3 cellular contexts compared by ENCODE assay signal in the genomic region with DNA sequence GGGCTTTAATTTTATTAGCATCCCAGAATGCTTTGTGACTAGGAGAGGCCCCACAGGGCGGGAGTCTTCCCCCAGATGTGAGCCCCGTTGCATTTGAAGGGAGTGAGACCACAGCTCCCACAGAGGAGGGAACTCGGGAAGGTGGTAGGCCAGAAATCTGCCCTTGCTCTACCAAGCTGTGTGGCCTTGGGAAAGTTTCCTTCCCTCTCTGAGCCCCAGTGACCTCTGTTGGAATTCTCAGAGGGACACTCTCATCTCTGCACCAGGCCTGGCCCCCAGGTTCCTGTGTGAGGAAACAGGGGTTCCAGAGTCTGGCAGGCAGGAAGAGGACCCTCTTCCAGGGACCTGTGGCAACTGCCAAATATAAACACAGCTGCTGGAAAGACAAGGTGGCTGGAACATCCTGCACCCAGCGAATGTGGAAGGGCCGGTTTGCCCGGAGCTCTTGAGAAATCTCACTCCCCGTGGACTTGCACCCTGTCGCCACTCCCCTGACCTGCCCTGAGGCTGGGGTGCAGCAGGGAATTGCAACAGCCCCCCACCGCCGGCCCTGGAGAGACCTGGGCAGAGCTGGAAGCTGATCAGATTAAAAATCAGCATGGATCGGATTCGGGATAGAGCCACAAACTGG.
A peak's percentile ranks its signal among the peaks of the same experiment; 100 is the strongest.
TF ChIP-seq lines count a peak whose summit lies in the region.

No MANE protein-coding gene starts in this region.

TF ChIP-seq in SK-N-SH, 30 proteins besides CTCF, POLR2A, EP300 and RAD21:
- TF ChIP-seq, protein P1, sequence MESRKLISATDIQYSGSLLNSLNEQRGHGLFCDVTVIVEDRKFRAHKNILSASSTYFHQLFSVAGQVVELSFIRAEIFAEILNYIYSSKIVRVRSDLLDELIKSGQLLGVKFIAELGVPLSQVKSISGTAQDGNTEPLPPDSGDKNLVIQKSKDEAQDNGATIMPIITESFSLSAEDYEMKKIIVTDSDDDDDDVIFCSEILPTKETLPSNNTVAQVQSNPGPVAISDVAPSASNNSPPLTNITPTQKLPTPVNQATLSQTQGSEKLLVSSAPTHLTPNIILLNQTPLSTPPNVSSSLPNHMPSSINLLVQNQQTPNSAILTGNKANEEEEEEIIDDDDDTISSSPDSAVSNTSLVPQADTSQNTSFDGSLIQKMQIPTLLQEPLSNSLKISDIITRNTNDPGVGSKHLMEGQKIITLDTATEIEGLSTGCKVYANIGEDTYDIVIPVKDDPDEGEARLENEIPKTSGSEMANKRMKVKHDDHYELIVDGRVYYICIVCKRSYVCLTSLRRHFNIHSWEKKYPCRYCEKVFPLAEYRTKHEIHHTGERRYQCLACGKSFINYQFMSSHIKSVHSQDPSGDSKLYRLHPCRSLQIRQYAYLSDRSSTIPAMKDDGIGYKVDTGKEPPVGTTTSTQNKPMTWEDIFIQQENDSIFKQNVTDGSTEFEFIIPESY (IDR thresholded peaks at IDR 0.05; ENCODE audit: borderline replicate concordance, low read depth) = no peak
- TF ChIP-seq, protein P2, sequence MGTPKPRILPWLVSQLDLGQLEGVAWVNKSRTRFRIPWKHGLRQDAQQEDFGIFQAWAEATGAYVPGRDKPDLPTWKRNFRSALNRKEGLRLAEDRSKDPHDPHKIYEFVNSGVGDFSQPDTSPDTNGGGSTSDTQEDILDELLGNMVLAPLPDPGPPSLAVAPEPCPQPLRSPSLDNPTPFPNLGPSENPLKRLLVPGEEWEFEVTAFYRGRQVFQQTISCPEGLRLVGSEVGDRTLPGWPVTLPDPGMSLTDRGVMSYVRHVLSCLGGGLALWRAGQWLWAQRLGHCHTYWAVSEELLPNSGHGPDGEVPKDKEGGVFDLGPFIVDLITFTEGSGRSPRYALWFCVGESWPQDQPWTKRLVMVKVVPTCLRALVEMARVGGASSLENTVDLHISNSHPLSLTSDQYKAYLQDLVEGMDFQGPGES (IDR thresholded peaks at IDR 0.05; ENCODE audit: low read depth, low read length) = no peak
- TF ChIP-seq TCF12 (IDR thresholded peaks at IDR 0.05) (no peak), MXI1 (IDR thresholded peaks at IDR 0.05; ENCODE audit: low read depth, low read length) (no peak), RFX5 (IDR thresholded peaks at IDR 0.05; ENCODE audit: low read length) (no peak), MEF2A (IDR thresholded peaks at IDR 0.05; ENCODE audit: borderline replicate concordance, low read depth) (no peak), GABPA (IDR thresholded peaks at IDR 0.05; ENCODE audit: low read depth) (no peak), POLR2AphosphoS5 (IDR thresholded peaks at IDR 0.05; ENCODE audit: low read depth, low read length) (no peak), EZH2phosphoT487 (IDR thresholded peaks at IDR 0.05; ENCODE audit: borderline replicate concordance, low read depth) (no peak), GATA2 (CRISPR knock-in tag; IDR thresholded peaks at IDR 0.05) (no peak), NFIC (IDR thresholded peaks at IDR 0.05; ENCODE audit: borderline replicate concordance) (no peak), TEAD4 (IDR thresholded peaks at IDR 0.05; ENCODE audit: borderline replicate concordance, insufficient read depth) (no peak)
- TF ChIP-seq, protein P3, sequence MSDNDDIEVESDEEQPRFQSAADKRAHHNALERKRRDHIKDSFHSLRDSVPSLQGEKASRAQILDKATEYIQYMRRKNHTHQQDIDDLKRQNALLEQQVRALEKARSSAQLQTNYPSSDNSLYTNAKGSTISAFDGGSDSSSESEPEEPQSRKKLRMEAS (IDR thresholded peaks at IDR 0.05; ENCODE audit: low read depth) = no peak
TF ChIP-seq in SK-N-SH: peak in this region for 0.

TF ChIP-seq in SK-N-SH treated with all-trans-retinoic acid at 6 μM for 48 hours, 23 proteins besides CTCF, POLR2A, EP300 and RAD21:
- no peak for TF ChIP-seq RARB (CRISPR knock-in tag; IDR thresholded peaks at IDR 0.05)
- no peak for TF ChIP-seq ESRRG (CRISPR knock-in tag; IDR thresholded peaks at IDR 0.05)
- TF ChIP-seq SNAI2 (CRISPR knock-in tag; IDR thresholded peaks at IDR 0.05) = no peak
- TF ChIP-seq ZFP3 (CRISPR knock-in tag; IDR thresholded peaks at IDR 0.05) = no peak
- no peak for TF ChIP-seq ARNTL (CRISPR knock-in tag; IDR thresholded peaks at IDR 0.05; ENCODE audit: borderline replicate concordance, low read depth)
- TF ChIP-seq, protein P4, sequence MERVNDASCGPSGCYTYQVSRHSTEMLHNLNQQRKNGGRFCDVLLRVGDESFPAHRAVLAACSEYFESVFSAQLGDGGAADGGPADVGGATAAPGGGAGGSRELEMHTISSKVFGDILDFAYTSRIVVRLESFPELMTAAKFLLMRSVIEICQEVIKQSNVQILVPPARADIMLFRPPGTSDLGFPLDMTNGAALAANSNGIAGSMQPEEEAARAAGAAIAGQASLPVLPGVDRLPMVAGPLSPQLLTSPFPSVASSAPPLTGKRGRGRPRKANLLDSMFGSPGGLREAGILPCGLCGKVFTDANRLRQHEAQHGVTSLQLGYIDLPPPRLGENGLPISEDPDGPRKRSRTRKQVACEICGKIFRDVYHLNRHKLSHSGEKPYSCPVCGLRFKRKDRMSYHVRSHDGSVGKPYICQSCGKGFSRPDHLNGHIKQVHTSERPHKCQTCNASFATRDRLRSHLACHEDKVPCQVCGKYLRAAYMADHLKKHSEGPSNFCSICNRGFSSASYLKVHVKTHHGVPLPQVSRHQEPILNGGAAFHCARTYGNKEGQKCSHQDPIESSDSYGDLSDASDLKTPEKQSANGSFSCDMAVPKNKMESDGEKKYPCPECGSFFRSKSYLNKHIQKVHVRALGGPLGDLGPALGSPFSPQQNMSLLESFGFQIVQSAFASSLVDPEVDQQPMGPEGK (CRISPR knock-in tag; IDR thresholded peaks at IDR 0.05; ENCODE audit: borderline replicate concordance) = no peak
- TF ChIP-seq, protein P5, sequence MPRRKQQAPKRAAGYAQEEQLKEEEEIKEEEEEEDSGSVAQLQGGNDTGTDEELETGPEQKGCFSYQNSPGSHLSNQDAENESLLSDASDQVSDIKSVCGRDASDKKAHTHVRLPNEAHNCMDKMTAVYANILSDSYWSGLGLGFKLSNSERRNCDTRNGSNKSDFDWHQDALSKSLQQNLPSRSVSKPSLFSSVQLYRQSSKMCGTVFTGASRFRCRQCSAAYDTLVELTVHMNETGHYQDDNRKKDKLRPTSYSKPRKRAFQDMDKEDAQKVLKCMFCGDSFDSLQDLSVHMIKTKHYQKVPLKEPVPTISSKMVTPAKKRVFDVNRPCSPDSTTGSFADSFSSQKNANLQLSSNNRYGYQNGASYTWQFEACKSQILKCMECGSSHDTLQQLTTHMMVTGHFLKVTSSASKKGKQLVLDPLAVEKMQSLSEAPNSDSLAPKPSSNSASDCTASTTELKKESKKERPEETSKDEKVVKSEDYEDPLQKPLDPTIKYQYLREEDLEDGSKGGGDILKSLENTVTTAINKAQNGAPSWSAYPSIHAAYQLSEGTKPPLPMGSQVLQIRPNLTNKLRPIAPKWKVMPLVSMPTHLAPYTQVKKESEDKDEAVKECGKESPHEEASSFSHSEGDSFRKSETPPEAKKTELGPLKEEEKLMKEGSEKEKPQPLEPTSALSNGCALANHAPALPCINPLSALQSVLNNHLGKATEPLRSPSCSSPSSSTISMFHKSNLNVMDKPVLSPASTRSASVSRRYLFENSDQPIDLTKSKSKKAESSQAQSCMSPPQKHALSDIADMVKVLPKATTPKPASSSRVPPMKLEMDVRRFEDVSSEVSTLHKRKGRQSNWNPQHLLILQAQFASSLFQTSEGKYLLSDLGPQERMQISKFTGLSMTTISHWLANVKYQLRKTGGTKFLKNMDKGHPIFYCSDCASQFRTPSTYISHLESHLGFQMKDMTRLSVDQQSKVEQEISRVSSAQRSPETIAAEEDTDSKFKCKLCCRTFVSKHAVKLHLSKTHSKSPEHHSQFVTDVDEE (CRISPR knock-in tag; IDR thresholded peaks at IDR 0.05) = no peak

TF ChIP-seq in H1, 55 proteins besides CTCF, POLR2A, EP300 and RAD21:
- TF ChIP-seq TAF1 (IDR thresholded peaks at IDR 0.05; ENCODE audit: low read depth, low read length) = no peak
- no peak for TF ChIP-seq TEAD4 (IDR thresholded peaks at IDR 0.05; ENCODE audit: low read depth, low read length)
- TF ChIP-seq BACH1 (IDR thresholded peaks at IDR 0.05; ENCODE audit: low read length) = no peak
- TF ChIP-seq KDM1A (IDR thresholded peaks at IDR 0.05; ENCODE audit: borderline replicate concordance, low read length) = peak; percentile 33; the same call in 1 of the 2 replicates
